ENCODE assay signal across 8 cellular contexts in the genomic region with DNA sequence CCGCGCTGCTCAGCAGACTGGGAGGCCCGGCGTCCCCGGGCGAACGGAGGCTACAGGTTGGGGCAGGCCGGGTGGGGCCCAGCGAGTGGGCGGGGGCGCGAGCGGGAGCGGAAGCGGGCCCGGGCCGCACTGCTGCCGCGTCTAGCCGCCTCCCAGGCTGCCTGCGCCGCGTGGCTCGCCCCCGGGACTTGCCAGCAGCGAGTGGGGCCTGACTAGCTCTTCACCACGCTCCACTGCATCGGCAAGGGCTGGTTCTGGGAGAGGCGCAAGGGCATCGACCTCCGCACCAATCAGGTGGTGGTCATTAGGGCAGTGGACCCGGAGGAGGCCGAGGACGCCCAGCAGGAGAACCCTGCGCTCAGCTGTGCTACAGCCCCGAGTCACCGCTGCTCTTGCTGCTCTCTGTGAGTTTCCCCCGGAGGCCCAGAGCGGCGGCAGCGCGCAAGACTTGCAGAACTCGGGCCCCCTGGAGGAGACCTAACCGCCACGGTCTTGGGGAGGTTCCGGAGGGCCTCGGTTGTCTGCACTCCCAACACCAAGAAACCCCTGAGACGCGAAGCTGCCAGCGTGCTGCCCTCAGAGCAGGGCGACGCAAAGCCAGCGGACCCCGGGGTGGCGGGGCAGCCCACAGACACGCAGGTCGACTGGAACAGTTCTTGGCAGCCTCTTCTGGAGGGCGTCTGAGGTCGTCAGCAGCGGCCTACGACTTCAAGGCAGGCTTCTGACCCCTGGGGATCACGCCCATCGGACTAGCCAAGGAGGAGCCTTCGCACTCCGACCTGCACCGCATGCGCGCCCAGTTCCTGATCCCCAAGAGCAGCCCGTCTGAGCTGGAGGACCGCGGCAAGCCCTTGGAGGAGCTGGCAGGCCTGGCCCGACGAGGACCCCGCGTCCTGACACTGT. TPM values are rescaled to one million over a fixed set of nuclear protein-coding genes. Genes with fewer than 3 reads are reported as not detected.
A peak's percentile ranks its signal among the peaks of the same experiment; 100 is the strongest.
DNase-seq lines count a peak whose midpoint lies in the region; ATAC-seq lines count a peak whose summit lies in the region.

No MANE protein-coding gene starts in this region.

- H3K27ac ChIP-seq in right cardiac atrium (ENCODE audit: low read length), result no peak overlapping the region

- no peaks in the 10 kb centered on the region for H3K36me3 ChIP-seq in H7 (replicated peaks; ENCODE audit: control insufficient read depth, insufficient read depth, low read length)

- DNase-seq in H7, result peak; percentile 62
- DNase-seq in activated effector memory CD4-positive, alpha-beta T cell treated with anti-CD3 and anti-CD28 coated beads, Interleukin-2, amount 50 U/mL, for 16 hours, result peak; percentile 83
- peak; percentile 47 to 72 (median 69) for DNase-seq in right cardiac atrium
- peak in 3 of 4 experiments; percentile 10 to 46 (median 33) for DNase-seq in stimulated activated CD4-positive, alpha-beta T cell treated with anti-CD3 and anti-CD28 coated beads, Interleukin-1b, Interleukin-23, amount 100 ng/mL, for 24 hours (ENCODE audit: low read depth in 4 of 4, low spot score in 1 of 4)
- DNase-seq in NCI-H1436 treated with DMSO at 0.1 percent for 48 hours (lab: John Stamatoyannopoulos, UW), result no peak
- no peak for DNase-seq in GF-D8 (lab: John Stamatoyannopoulos, UW)

- H3K4me3 ChIP-seq in H7 (ENCODE audit: insufficient read depth, low read depth, low read length), result no peak overlapping the region
- peak overlapping the region; percentile 43 for H3K4me3 ChIP-seq in right cardiac atrium (ENCODE audit: low read length)

- intact Hi-C loops in right cardiac atrium (cut with DNase I), result no loop called here

- H3K9me3 ChIP-seq in right cardiac atrium (ENCODE audit: control insufficient read depth, low read length), result no peaks in the 10 kb centered on the region

- no peaks in the 10 kb centered on the region for H3K27me3 ChIP-seq in H7 (ENCODE audit: control insufficient read depth, insufficient read depth, low read length)
- no peaks in the 10 kb centered on the region for H3K27me3 ChIP-seq in right cardiac atrium (ENCODE audit: control insufficient read depth, insufficient read depth)

- 17% methylated on average over 75 of the region's 75 CpGs for WGBS in right cardiac atrium

- ATAC-seq in right cardiac atrium (peak; percentile 73 to 79), GM18520 (IDR thresholded peaks at IDR 0.05; ENCODE audit: unreplicated experiment) (no peak), HG02763 (IDR thresholded peaks at IDR 0.05; ENCODE audit: unreplicated experiment) (no peak)

- peaks cover 2% of the 10 kb centered on the region for H3K4me1 ChIP-seq in right cardiac atrium (ENCODE audit: control insufficient read depth, insufficient read depth, low read length)

RNA-seq across cellular contexts. Expression of gene PTPN2, which starts 27.2 kb away (rescaled TPM):
- total RNA-seq in H7 (2014; rRNA removed; shearing (Covaris generic)), result 46.9 and 57.9 TPM in 2 replicates
- total RNA-seq in right cardiac atrium, result 10 to 100 TPM; 15.3 to 16.5 (median 15.5) TPM
- 12.3 TPM for polyA plus RNA-seq in right cardiac atrium

RNA-seq across cellular contexts. Expression of gene SEH1L, which starts 36.5 kb away (rescaled TPM):
- 29.3 and 40.5 TPM in 2 replicates for total RNA-seq in H7 (2014; rRNA removed; shearing (Covaris generic))
- 10 to 100 TPM; 16.1 to 25.0 (median 18.5) TPM for total RNA-seq in right cardiac atrium
- 11.6 TPM for polyA plus RNA-seq in right cardiac atrium

Comparison
In these comparisons a context has a peak if more than half of its experiments do, and no peak if none do; other contexts are left out.
1. DNase-seq: peak in H7 (single experiment), activated effector memory CD4-positive, alpha-beta T cell treated with anti-CD3 and anti-CD28 coated beads, Interleukin-2, amount 50 U/mL, for 16 hours (single experiment), right cardiac atrium (3 of 3) and stimulated activated CD4-positive, alpha-beta T cell treated with anti-CD3 and anti-CD28 coated beads, Interleukin-1b, Interleukin-23, amount 100 ng/mL, for 24 hours (3 of 4); none in NCI-H1436 treated with DMSO at 0.1 percent for 48 hours (single experiment) and GF-D8 (single experiment).
2. ATAC-seq: peak in right cardiac atrium (2 of 2); none in GM18520 (single experiment) and HG02763 (single experiment).